In genomic region chr18:13576598-13576997, GRCh38 we compare ENCODE assay signal across 8 cellular contexts.
DNase-seq lines count a peak whose midpoint lies in the region; ATAC-seq and TF ChIP-seq lines count a peak whose summit lies in the region.

No MANE protein-coding gene starts in this region.

- H3K36me3 Mint-ChIP-seq in T-cell, result peaks cover 11% of the 10 kb centered on the region

- H3K4me3 Mint-ChIP-seq in T-cell, result peak overlapping the region in 2 of 3 donors; percentile 63 to 64
- peak overlapping the region; percentile 65 to 79 for H3K4me3 Mint-ChIP-seq in stimulated activated naive CD8-positive, alpha-beta T cell treated with anti-CD3 and anti-CD28 coated beads, Interleukin-15, amount 100 ng/mL, for 72 hours

- peaks cover 44 to 51% (median 45%) of the 10 kb centered on the region in 3 donors for H3K4me1 Mint-ChIP-seq in T-cell
- peaks cover 72% of the 10 kb centered on the region for H3K4me1 Mint-ChIP-seq in stimulated activated naive CD8-positive, alpha-beta T cell treated with anti-CD3 and anti-CD28 coated beads, Interleukin-15, amount 100 ng/mL, for 72 hours

- CTCF ChIA-PET in T-cell (lab: Charles Lee), result no interaction called here

- H3K27ac Mint-ChIP-seq in T-cell, result no peak overlapping the region
- H3K27ac Mint-ChIP-seq in stimulated activated naive CD8-positive, alpha-beta T cell treated with anti-CD3 and anti-CD28 coated beads, Interleukin-15, amount 100 ng/mL, for 72 hours, result peak overlapping the region in 1 of 2 donors; percentile 33

- peak; percentile 54 for DNase-seq in activated CD8-positive, alpha-beta memory T cell treated with anti-CD3 and anti-CD28 coated beads, Interleukin-2, amount 50 U/mL, for 48 hours
- no peak for DNase-seq in activated CD8-positive, alpha-beta memory T cell treated with anti-CD3 and anti-CD28 coated beads, Interleukin-2, amount 50 U/mL, for 4 hours
- DNase-seq in T-cell, result no peak
- no peak for DNase-seq in stimulated activated naive CD8-positive, alpha-beta T cell treated with anti-CD3 and anti-CD28 coated beads, Interleukin-15, amount 100 ng/mL, for 72 hours
- DNase-seq in Kasumi-1 (lab: John Stamatoyannopoulos, UW), result no peak
- DNase-seq in body of pancreas, result no peak
- no peak for DNase-seq in NCI-H1436 treated with DMSO at 0.1 percent for 48 hours (lab: John Stamatoyannopoulos, UW)

- no peak for TF ChIP-seq POLR2A in body of pancreas (IDR thresholded peaks at IDR 0.05)

- ATAC-seq in HG02678 (IDR thresholded peaks at IDR 0.05; ENCODE audit: unreplicated experiment) (peak; percentile 25), T-cell (replicated peaks in 1 of 4) (no peak), body of pancreas (no peak)
- ATAC-seq in stimulated activated naive CD8-positive, alpha-beta T cell treated with anti-CD3 and anti-CD28 coated beads, Interleukin-15, amount 100 ng/mL, for 72 hours, result no peak

- H3K36me3 ChIP-seq in body of pancreas (replicated peaks in 1 of 2; ENCODE audit: insufficient read depth in 1 of 2, low read depth in 2 of 2), result no peaks in the 10 kb centered on the region

- no peak overlapping the region for H3K4me3 ChIP-seq in body of pancreas

- no peaks in the 10 kb centered on the region for H3K9me3 Mint-ChIP-seq in T-cell
- H3K9me3 Mint-ChIP-seq in stimulated activated naive CD8-positive, alpha-beta T cell treated with anti-CD3 and anti-CD28 coated beads, Interleukin-15, amount 100 ng/mL, for 72 hours, result no peaks in the 10 kb centered on the region

- POLR2A ChIA-PET in T-cell (lab: Charles Lee), result interaction anchor here in 1 of 2 donors (0.6 to 0.7 kb wide), 3 partner anchors 10 to 86 kb away, joined by 3 to 4 read pairs (median 3); no protein-coding TSS in a partner anchor

- TF ChIP-seq CTCF in body of pancreas (IDR thresholded peaks at IDR 0.05), result no peak

- no peaks in the 10 kb centered on the region for H3K27me3 Mint-ChIP-seq in T-cell
- H3K27me3 Mint-ChIP-seq in stimulated activated naive CD8-positive, alpha-beta T cell treated with anti-CD3 and anti-CD28 coated beads, Interleukin-15, amount 100 ng/mL, for 72 hours, result no peaks in the 10 kb centered on the region

- intact Hi-C loops in body of pancreas (cut with DNase I), result no loop called here

- WGBS in body of pancreas, 2 donors, result 78 to 84% methylated on average over 6 of the region's 6 CpGs

- no peaks in the 10 kb centered on the region for H3K27me3 ChIP-seq in body of pancreas

- H3K27ac ChIP-seq in body of pancreas, result peak overlapping the region in 1 of 4 donors; percentile 17

- H3K9me3 ChIP-seq in body of pancreas, result no peaks in the 10 kb centered on the region

- H3K4me1 ChIP-seq in body of pancreas, result no peaks in the 10 kb centered on the region
